ENCODE assay signal across 11 cellular contexts in the genomic region with DNA sequence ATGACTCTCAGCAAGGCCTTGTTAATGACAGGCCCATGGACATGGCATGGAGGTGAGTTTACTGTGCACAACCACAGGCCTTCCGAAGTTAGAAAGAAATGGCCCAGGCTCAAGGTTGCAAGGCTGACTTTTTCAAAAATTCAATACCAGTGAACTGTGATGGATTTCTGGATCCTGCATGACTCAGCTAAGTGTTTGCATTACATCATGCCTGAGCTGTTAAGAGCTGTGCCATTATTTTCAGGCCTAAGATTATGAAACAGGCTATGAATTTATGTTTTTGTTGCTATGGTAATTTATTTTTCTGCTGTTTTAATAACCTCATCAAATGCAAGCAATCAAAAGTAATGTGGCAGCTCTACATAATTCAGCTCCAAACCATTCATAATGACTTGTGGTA.
DNase-seq lines count a peak whose midpoint lies in the region; ATAC-seq, FAIRE-seq and TF ChIP-seq lines count a peak whose summit lies in the region.
"Had no signal": no experiment of that assay in that cellular context is flagged by ENCODE, and none has a peak within 500 bp of the region (broad histone marks: within the 10 kb centered on the region; RNA-seq: fewer than 3 reads in every experiment).

No MANE protein-coding gene starts in this region.

- DNase-seq in HT-29 (ENCODE audit: low spot score) (peak; percentile 1), brain microvascular endothelial cell (peak; percentile 88), HepG2 (ENCODE audit: low spot score) (no peak), GM12892 (ENCODE audit: insufficient read length) (no peak), testis (no peak), SKM-1 treated with dmso at 0.1 percent for 144 hours (lab: John Stamatoyannopoulos, UW; ENCODE audit: unreplicated experiment) (no peak), UCSD-AML1 (lab: John Stamatoyannopoulos, UW; ENCODE audit: unreplicated experiment) (no peak)
- DNase-seq: activated CD8-positive, alpha-beta memory T cell treated with anti-CD3 and anti-CD28 coated beads, Interleukin-2, amount 10 ng/mL, durations not matched to agents 7 days and 5 days had no signal

- TF ChIP-seq CTCF in brain microvascular endothelial cell (IDR thresholded peaks at IDR 0.05; ENCODE audit: low read depth, low read length, missing control alignments) = no peak
- TF ChIP-seq CTCF in HepG2 (CRISPR knock-in tag; IDR thresholded peaks at IDR 0.05) = no peak
- no peak for TF ChIP-seq CTCF in testis (IDR thresholded peaks at IDR 0.05)

- no peak for TF ChIP-seq POLR2A in HepG2 (IDR thresholded peaks at IDR 0.05; ENCODE audit: insufficient read depth in 1 of 2, low read depth in 2 of 2, low read length in 2 of 2)
- TF ChIP-seq POLR2A in GM12892 (IDR thresholded peaks at IDR 0.05; ENCODE audit: low read depth, low read length) = no peak
- TF ChIP-seq POLR2A in testis (IDR thresholded peaks at IDR 0.05) = no peak

- in situ Hi-C loops in brain microvascular endothelial cell (cut with HindIII; ENCODE audit: low pct_ligation_motif_present, low sequenced_read_pairs) (no loop called here), HepG2 (cut with HindIII; ENCODE audit: extremely low pct_ligation_motif_present, low pct_unique_long_range_greater_than_20kb) (no loop called here)

- H2AFZ ChIP-seq in ACC112 (ENCODE audit: low read length, unreplicated experiment) (no peak overlapping the region), HepG2 (ENCODE audit: low read length) (no peak overlapping the region)
- H2AFZ ChIP-seq: neural progenitor cell had no signal

- intact Hi-C loops in HepG2 (cut with micrococcal nuclease; ENCODE audit: unreplicated experiment) (no loop called here), testis (cut with DNase I; ENCODE audit: low total_unique reads) (no loop called here)

- ATAC-seq in HepG2 = no peak
- ATAC-seq: activated CD8-positive, alpha-beta memory T cell treated with anti-CD3 and anti-CD28 coated beads, Interleukin-2, amount 10 ng/mL, durations not matched to agents 7 days and 5 days had no signal

- H3K27me3 ChIP-seq in ACC112 (ENCODE audit: insufficient read depth, low read length) (no peaks in the 10 kb centered on the region), brain microvascular endothelial cell (replicated peaks) (no peaks in the 10 kb centered on the region), HepG2 (ENCODE audit: control insufficient read depth in 1 of 2, insufficient read depth in 2 of 2, low read length in 2 of 2) (no peaks in the 10 kb centered on the region), testis (no peaks in the 10 kb centered on the region)
- H3K27me3 ChIP-seq: neural progenitor cell had no signal

- BruUV-seq in HepG2 (replicated peaks; lab: Mats Ljungman, UMichigan) = no TSS peak

- no peak overlapping the region for H3K9ac ChIP-seq in HepG2 (ENCODE audit: insufficient read depth, low read depth, low read length)
- H3K9ac ChIP-seq: neural progenitor cell had no signal

- POLR2A ChIA-PET in HepG2 (lab: Yijun Ruan, JAX) = no interaction called here

- no peaks in the 10 kb centered on the region for H4K20me1 ChIP-seq in HepG2 (ENCODE audit: insufficient read depth, low read length)

- H3K9me3 ChIP-seq in HepG2 (ENCODE audit: low read length) (peaks cover 42% of the 10 kb centered on the region), testis (no peaks in the 10 kb centered on the region)

- TF ChIP-seq EP300 in HepG2 (IDR thresholded peaks at IDR 0.05; ENCODE audit: low read depth in 2 of 2, low read length in 2 of 2) (no peak), HepG2 (CRISPR knock-in tag; IDR thresholded peaks at IDR 0.05; ENCODE audit: borderline replicate concordance) (no peak)

- H3K79me2 ChIP-seq in ACC112 (ENCODE audit: control insufficient read depth, insufficient read depth, low read length, unreplicated experiment) (no peaks in the 10 kb centered on the region), HepG2 (ENCODE audit: insufficient read depth, low read length) (no peaks in the 10 kb centered on the region)

- H3K36me3 ChIP-seq in ACC112 (ENCODE audit: insufficient read depth, low read length) = no peaks in the 10 kb centered on the region
- no peaks in the 10 kb centered on the region for H3K36me3 ChIP-seq in brain microvascular endothelial cell (replicated peaks)
- H3K36me3 ChIP-seq in HepG2 (replicated peaks in 1 of 2; ENCODE audit: control insufficient read depth in 1 of 2, insufficient read depth in 2 of 2, low read length in 2 of 2) = no peaks in the 10 kb centered on the region
- H3K36me3 ChIP-seq in testis (ENCODE audit: low read depth, missing control alignments) = no peaks in the 10 kb centered on the region
- H3K36me3 ChIP-seq: neural progenitor cell had no signal

- H3K4me3 ChIP-seq in ACC112 (ENCODE audit: low read depth, low read length) (no peak overlapping the region), brain microvascular endothelial cell (ENCODE audit: low read depth, low read length) (no peak overlapping the region), HepG2 (replicated peaks in 1 of 3; ENCODE audit: insufficient read depth in 1 of 3, low read depth in 2 of 3, low read length in 3 of 3) (no peak overlapping the region), testis (no peak overlapping the region)
- H3K4me3 ChIP-seq: neural progenitor cell had no signal

- 0% methylated on average over 1 of the region's 1 CpG for WGBS in HepG2 (ENCODE audit: low lambda C conversion rate)
- WGBS in testis, 2 donors = 35 to 57% methylated on average over 1 of the region's 1 CpG

- H3K4me2 ChIP-seq in HepG2 (ENCODE audit: low read depth, low read length) = no peak overlapping the region
- H3K4me2 ChIP-seq: neural progenitor cell had no signal

- FAIRE-seq in HepG2 (lab: Jason Lieb, UNC) (no peak), GM12892 (lab: Jason Lieb, UNC) (no peak)
- FAIRE-seq: endothelial cell of umbilical vein had no signal

- H3K4me1 ChIP-seq in ACC112 (ENCODE audit: control insufficient read depth, insufficient read depth, low read length, unreplicated experiment) (no peaks in the 10 kb centered on the region), HepG2 (ENCODE audit: insufficient read depth, low read length) (no peaks in the 10 kb centered on the region), testis (no peaks in the 10 kb centered on the region)
- H3K4me1 ChIP-seq: neural progenitor cell had no signal

- H3K27ac ChIP-seq in ACC112 (ENCODE audit: low read depth, low read length) (peak overlapping the region; percentile 59), brain microvascular endothelial cell (peak overlapping the region; percentile 85), HepG2 (ENCODE audit: extremely low read length, insufficient read depth, low read length) (no peak overlapping the region), testis (no peak overlapping the region)
- H3K27ac ChIP-seq: neural progenitor cell had no signal

- TF ChIP-seq RAD21 in HepG2 (CRISPR knock-in tag; IDR thresholded peaks at IDR 0.05) = no peak

- CTCF ChIA-PET in HepG2 (lab: Yijun Ruan, JAX; ENCODE audit: low intra/inter-chr PET ratio, low total read pairs) = no interaction called here

TF ChIP-seq in HepG2, 621 proteins besides CTCF, POLR2A, EP300 and RAD21 (continues in another document):
- TF ChIP-seq MTF1 (CRISPR knock-in tag; IDR thresholded peaks at IDR 0.05) (no peak), NFE2L2 (IDR thresholded peaks at IDR 0.05; ENCODE audit: low read length) (peak; percentile 48; the same call in 1 of the 2 replicates), HES4 (CRISPR knock-in tag; IDR thresholded peaks at IDR 0.05; ENCODE audit: borderline replicate concordance) (no peak), RBFOX2 (IDR thresholded peaks at IDR 0.05; ENCODE audit: low read depth, low read length) (no peak), MAFF (IDR thresholded peaks at IDR 0.05; ENCODE audit: low read depth, low read length) (0 out of 2 replicates have a peak, but pooled peaks have one; percentile 15), FOSL2 (CRISPR knock-in tag; IDR thresholded peaks at IDR 0.05) (peak; percentile 81)
- TF ChIP-seq, protein P1, sequence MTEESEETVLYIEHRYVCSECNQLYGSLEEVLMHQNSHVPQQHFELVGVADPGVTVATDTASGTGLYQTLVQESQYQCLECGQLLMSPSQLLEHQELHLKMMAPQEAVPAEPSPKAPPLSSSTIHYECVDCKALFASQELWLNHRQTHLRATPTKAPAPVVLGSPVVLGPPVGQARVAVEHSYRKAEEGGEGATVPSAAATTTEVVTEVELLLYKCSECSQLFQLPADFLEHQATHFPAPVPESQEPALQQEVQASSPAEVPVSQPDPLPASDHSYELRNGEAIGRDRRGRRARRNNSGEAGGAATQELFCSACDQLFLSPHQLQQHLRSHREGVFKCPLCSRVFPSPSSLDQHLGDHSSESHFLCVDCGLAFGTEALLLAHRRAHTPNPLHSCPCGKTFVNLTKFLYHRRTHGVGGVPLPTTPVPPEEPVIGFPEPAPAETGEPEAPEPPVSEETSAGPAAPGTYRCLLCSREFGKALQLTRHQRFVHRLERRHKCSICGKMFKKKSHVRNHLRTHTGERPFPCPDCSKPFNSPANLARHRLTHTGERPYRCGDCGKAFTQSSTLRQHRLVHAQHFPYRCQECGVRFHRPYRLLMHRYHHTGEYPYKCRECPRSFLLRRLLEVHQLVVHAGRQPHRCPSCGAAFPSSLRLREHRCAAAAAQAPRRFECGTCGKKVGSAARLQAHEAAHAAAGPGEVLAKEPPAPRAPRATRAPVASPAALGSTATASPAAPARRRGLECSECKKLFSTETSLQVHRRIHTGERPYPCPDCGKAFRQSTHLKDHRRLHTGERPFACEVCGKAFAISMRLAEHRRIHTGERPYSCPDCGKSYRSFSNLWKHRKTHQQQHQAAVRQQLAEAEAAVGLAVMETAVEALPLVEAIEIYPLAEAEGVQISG (CRISPR knock-in tag; IDR thresholded peaks at IDR 0.05) = no peak
- TF ChIP-seq, protein P2, sequence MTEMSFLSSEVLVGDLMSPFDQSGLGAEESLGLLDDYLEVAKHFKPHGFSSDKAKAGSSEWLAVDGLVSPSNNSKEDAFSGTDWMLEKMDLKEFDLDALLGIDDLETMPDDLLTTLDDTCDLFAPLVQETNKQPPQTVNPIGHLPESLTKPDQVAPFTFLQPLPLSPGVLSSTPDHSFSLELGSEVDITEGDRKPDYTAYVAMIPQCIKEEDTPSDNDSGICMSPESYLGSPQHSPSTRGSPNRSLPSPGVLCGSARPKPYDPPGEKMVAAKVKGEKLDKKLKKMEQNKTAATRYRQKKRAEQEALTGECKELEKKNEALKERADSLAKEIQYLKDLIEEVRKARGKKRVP (CRISPR knock-in tag; IDR thresholded peaks at IDR 0.05) = peak in 1 of 2 experiments; percentile 20; a peak in 1 of 4 replicates

Comparison
In these comparisons a context has a peak if more than half of its experiments do, and no peak if none do; other contexts are left out.
1. H3K27ac ChIP-seq: peak in ACC112 (single experiment) and brain microvascular endothelial cell (single experiment); none in HepG2 (single experiment) and testis (0 of 2).
2. DNase-seq: peak in HT-29 (single experiment) and brain microvascular endothelial cell (single experiment); none in HepG2 (single experiment), GM12892 (single experiment), testis (single experiment), SKM-1 treated with dmso at 0.1 percent for 144 hours (single experiment) and UCSD-AML1 (single experiment).